In genomic region chr12:41907036-41907435, GRCh38 we compare ENCODE assay signal across 17 cellular contexts.
DNase-seq lines count a peak whose midpoint lies in the region; TF ChIP-seq lines count a peak whose summit lies in the region.
"Had no signal": no experiment of that assay in that cellular context is flagged by ENCODE, and none has a peak within 500 bp of the region (broad histone marks: within the 10 kb centered on the region; RNA-seq: fewer than 3 reads in every experiment).

No MANE protein-coding gene starts in this region.

- H3K9me3 ChIP-seq in cardiac muscle cell (ENCODE audit: low read depth), result no peaks in the 10 kb centered on the region
- no peaks in the 10 kb centered on the region for H3K9me3 ChIP-seq in right atrium auricular region
- no peaks in the 10 kb centered on the region for H3K9me3 ChIP-seq in prostate gland
- H3K9me3 ChIP-seq: BLaER1 treated with 17β-estradiol and CSF1 and Interleukin-3, amounts not matched to agents 10 nM and 100 nM had no signal

- DNase-seq in cardiac muscle cell (ENCODE audit: low read depth in 1 of 2, low spot score in 1 of 2), result no peak
- DNase-seq in right atrium auricular region (ENCODE audit: low spot score), result no peak
- DNase-seq in NCI-H82 (lab: John Stamatoyannopoulos, UW), result peak; percentile 82
- peak; percentile 55 for DNase-seq in cerebellum (ENCODE audit: low spot score)
- peak in 7 of 10 donors; percentile 12 to 91 (median 42) for DNase-seq in posterior cingulate gyrus
- no peak for DNase-seq in prostate gland (ENCODE audit: low spot score)
- no peak for DNase-seq in NCI-H1105 treated with DMSO at 0.1 percent for 48 hours (lab: John Stamatoyannopoulos, UW)
- DNase-seq in ureter (ENCODE audit: low spot score), result no peak
- DNase-seq: CD8-positive, alpha-beta T cell; DMS79 treated with DMSO at 0.1 percent for 48 hours; NCI-H1105; NCI-H1694; NCI-H2081 treated with DMSO at 0.1 percent for 48 hours; NCI-H226; NCI-H526 treated with DMSO at 0.1 percent for 48 hours; SW 1271 had no signal

- TF ChIP-seq CTCF in cardiac muscle cell (IDR thresholded peaks at IDR 0.05; ENCODE audit: low read depth, low read length), result no peak
- TF ChIP-seq CTCF in right atrium auricular region (IDR thresholded peaks at IDR 0.05), result no peak
- no peak for TF ChIP-seq CTCF in prostate gland (IDR thresholded peaks at IDR 0.05)

- H3K4me3 ChIP-seq in cardiac muscle cell, result no peak overlapping the region
- no peak overlapping the region for H3K4me3 ChIP-seq in right atrium auricular region
- no peak overlapping the region for H3K4me3 ChIP-seq in prostate gland
- H3K4me3 ChIP-seq: BLaER1 treated with 17β-estradiol and CSF1 and Interleukin-3, amounts not matched to agents 10 nM and 100 nM had no signal

- peaks cover 32% of the 10 kb centered on the region for H3K4me1 ChIP-seq in cardiac muscle cell (ENCODE audit: low read depth)
- H3K4me1 ChIP-seq in right atrium auricular region, result no peaks in the 10 kb centered on the region
- no peaks in the 10 kb centered on the region for H3K4me1 ChIP-seq in prostate gland (replicated peaks)
- H3K4me1 ChIP-seq: BLaER1 treated with 17β-estradiol and CSF1 and Interleukin-3, amounts not matched to agents 10 nM and 100 nM had no signal

- TF ChIP-seq POLR2A in prostate gland (IDR thresholded peaks at IDR 0.05), result no peak

- intact Hi-C loops in posterior cingulate gyrus (cut with DNase I) (no loop called here), prostate gland (cut with DNase I) (no loop called here)

- WGBS in prostate gland, result 79% methylated on average over 10 of the region's 10 CpGs

- H3K36me3 ChIP-seq in cardiac muscle cell (no peaks in the 10 kb centered on the region), right atrium auricular region (no peaks in the 10 kb centered on the region), prostate gland (no peaks in the 10 kb centered on the region)
- H3K36me3 ChIP-seq: BLaER1 treated with 17β-estradiol and CSF1 and Interleukin-3, amounts not matched to agents 10 nM and 100 nM had no signal

- H3K27ac ChIP-seq in cardiac muscle cell (peak overlapping the region; percentile 74), right atrium auricular region (no peak overlapping the region), prostate gland (no peak overlapping the region)
- H3K27ac ChIP-seq: BLaER1 treated with 17β-estradiol and CSF1 and Interleukin-3, amounts not matched to agents 10 nM and 100 nM had no signal

- H3K27me3 ChIP-seq in cardiac muscle cell, result no peaks in the 10 kb centered on the region
- H3K27me3 ChIP-seq in right atrium auricular region, result no peaks in the 10 kb centered on the region
- no peaks in the 10 kb centered on the region for H3K27me3 ChIP-seq in prostate gland (replicated peaks; ENCODE audit: insufficient read depth)
- H3K27me3 ChIP-seq: BLaER1 treated with 17β-estradiol and CSF1 and Interleukin-3, amounts not matched to agents 10 nM and 100 nM had no signal

Comparison
In these comparisons a context has a peak if more than half of its experiments do, and no peak if none do; other contexts are left out.
1. DNase-seq: peak in NCI-H82 (single experiment), cerebellum (single experiment) and posterior cingulate gyrus (7 of 10); none in cardiac muscle cell (0 of 2), right atrium auricular region (single experiment), prostate gland (single experiment), NCI-H1105 treated with DMSO at 0.1 percent for 48 hours (single experiment) and ureter (single experiment).